1 cellular context compared by ENCODE assay signal in the genomic region with DNA sequence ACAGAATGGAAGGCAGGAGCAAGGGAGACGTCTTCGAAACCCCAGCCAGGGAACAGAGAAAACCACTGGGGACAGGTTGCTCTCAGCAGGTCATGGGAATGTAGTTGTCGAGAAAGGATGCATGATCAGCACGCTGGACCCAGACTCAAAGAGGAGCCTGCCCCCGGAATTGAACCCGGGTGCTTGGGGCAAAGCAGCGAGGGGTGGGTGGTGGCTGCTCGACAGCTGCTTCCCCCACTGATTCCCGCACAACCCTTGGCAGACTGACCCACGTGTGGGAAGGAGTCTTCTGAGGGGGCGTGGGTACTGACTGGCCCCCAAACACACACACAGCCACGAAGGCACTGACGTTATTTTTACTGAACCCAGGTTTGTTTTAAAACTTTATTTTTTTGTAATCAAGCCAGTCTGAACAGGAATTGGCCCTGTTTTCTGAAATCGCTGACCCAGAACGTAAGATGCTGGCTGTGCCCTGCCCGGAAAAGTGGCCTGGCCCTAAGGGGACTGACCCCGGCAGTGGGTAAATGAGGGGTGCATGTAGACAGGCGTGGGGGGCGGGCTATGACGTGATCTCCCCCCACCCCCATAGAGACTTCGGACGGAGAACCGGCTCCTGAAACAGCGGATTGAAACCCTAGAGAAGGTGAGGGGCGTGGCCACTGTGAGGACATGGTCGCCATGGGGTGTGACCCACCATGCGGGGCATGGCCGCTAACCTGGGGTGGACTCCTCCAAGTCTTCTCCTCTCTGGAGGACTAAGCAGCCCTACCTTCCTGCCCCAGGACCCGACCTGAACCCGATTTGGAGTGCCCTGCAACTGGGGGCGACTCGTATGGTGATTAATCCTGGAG.
TF ChIP-seq lines count a peak whose summit lies in the region.

No MANE protein-coding gene starts in this region.

TF ChIP-seq in K562, 482 proteins besides CTCF, POLR2A, EP300 and RAD21:
- TF ChIP-seq, protein P1, sequence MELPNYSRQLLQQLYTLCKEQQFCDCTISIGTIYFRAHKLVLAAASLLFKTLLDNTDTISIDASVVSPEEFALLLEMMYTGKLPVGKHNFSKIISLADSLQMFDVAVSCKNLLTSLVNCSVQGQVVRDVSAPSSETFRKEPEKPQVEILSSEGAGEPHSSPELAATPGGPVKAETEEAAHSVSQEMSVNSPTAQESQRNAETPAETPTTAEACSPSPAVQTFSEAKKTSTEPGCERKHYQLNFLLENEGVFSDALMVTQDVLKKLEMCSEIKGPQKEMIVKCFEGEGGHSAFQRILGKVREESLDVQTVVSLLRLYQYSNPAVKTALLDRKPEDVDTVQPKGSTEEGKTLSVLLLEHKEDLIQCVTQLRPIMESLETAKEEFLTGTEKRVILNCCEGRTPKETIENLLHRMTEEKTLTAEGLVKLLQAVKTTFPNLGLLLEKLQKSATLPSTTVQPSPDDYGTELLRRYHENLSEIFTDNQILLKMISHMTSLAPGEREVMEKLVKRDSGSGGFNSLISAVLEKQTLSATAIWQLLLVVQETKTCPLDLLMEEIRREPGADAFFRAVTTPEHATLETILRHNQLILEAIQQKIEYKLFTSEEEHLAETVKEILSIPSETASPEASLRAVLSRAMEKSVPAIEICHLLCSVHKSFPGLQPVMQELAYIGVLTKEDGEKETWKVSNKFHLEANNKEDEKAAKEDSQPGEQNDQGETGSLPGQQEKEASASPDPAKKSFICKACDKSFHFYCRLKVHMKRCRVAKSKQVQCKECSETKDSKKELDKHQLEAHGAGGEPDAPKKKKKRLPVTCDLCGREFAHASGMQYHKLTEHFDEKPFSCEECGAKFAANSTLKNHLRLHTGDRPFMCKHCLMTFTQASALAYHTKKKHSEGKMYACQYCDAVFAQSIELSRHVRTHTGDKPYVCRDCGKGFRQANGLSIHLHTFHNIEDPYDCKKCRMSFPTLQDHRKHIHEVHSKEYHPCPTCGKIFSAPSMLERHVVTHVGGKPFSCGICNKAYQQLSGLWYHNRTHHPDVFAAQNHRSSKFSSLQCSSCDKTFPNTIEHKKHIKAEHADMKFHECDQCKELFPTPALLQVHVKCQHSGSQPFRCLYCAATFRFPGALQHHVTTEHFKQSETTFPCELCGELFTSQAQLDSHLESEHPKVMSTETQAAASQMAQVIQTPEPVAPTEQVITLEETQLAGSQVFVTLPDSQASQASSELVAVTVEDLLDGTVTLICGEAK (IDR thresholded peaks at IDR 0.05): peak; percentile 26; the same call in 1 of the 2 replicates
- TF ChIP-seq, protein P1 (CRISPR knock-in tag; IDR thresholded peaks at IDR 0.05): no peak
- TF ChIP-seq KLF1 (tag; IDR thresholded peaks at IDR 0.05) (no peak), WHSC1 (IDR thresholded peaks at IDR 0.05; ENCODE audit: low read length) (no peak), EGR1 (conservative IDR thresholded peaks at IDR 0.05) (0 out of 2 replicates have a peak, but pooled peaks have one; percentile 10), NCOA6 (IDR thresholded peaks at IDR 0.05) (no peak)
- TF ChIP-seq, protein P2, sequence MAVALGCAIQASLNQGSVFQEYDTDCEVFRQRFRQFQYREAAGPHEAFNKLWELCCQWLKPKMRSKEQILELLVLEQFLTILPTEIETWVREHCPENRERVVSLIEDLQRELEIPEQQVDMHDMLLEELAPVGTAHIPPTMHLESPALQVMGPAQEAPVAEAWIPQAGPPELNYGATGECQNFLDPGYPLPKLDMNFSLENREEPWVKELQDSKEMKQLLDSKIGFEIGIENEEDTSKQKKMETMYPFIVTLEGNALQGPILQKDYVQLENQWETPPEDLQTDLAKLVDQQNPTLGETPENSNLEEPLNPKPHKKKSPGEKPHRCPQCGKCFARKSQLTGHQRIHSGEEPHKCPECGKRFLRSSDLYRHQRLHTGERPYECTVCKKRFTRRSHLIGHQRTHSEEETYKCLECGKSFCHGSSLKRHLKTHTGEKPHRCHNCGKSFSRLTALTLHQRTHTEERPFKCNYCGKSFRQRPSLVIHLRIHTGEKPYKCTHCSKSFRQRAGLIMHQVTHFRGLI (CRISPR knock-in tag; IDR thresholded peaks at IDR 0.05): no peak
